1 cellular context compared by ENCODE assay signal in genomic region chr1:52141513-52142219, GRCh38.
A peak's percentile ranks its signal among the peaks of the same experiment; 100 is the strongest.
TF ChIP-seq lines count a peak whose summit lies in the region.

A gene with protein sequence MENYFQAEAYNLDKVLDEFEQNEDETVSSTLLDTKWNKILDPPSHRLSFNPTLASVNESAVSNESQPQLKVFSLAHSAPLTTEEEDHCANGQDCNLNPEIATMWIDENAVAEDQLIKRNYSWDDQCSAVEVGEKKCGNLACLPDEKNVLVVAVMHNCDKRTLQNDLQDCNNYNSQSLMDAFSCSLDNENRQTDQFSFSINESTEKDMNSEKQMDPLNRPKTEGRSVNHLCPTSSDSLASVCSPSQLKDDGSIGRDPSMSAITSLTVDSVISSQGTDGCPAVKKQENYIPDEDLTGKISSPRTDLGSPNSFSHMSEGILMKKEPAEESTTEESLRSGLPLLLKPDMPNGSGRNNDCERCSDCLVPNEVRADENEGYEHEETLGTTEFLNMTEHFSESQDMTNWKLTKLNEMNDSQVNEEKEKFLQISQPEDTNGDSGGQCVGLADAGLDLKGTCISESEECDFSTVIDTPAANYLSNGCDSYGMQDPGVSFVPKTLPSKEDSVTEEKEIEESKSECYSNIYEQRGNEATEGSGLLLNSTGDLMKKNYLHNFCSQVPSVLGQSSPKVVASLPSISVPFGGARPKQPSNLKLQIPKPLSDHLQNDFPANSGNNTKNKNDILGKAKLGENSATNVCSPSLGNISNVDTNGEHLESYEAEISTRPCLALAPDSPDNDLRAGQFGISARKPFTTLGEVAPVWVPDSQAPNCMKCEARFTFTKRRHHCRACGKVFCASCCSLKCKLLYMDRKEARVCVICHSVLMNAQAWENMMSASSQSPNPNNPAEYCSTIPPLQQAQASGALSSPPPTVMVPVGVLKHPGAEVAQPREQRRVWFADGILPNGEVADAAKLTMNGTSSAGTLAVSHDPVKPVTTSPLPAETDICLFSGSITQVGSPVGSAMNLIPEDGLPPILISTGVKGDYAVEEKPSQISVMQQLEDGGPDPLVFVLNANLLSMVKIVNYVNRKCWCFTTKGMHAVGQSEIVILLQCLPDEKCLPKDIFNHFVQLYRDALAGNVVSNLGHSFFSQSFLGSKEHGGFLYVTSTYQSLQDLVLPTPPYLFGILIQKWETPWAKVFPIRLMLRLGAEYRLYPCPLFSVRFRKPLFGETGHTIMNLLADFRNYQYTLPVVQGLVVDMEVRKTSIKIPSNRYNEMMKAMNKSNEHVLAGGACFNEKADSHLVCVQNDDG (N-terminal part only) (plus strand): TSS chr1:52142089. CDS start chr1:52233207, 91,118 bp downstream.

TF ChIP-seq in HEK293, 187 proteins besides CTCF, POLR2A, EP300 and RAD21 (continued from another document and continues in another):
- TF ChIP-seq IKZF3 (tag by site-specific recombination; IDR thresholded peaks at IDR 0.05), result peak; percentile 93
- TF ChIP-seq ZNF335 (tag by site-specific recombination; conservative IDR thresholded peaks at IDR 0.05), result no peak; the same call in none of the 2 replicates
- TF ChIP-seq ZNF518A (tag by site-specific recombination; conservative IDR thresholded peaks at IDR 0.05; ENCODE audit: low read depth), result no peak
- no peak for TF ChIP-seq ZNF585B (tag by site-specific recombination; IDR thresholded peaks at IDR 0.05)
- TF ChIP-seq ZBTB49 (tag by site-specific recombination; IDR thresholded peaks at IDR 0.05; ENCODE audit: low read depth), result no peak
- TF ChIP-seq, protein P1, sequence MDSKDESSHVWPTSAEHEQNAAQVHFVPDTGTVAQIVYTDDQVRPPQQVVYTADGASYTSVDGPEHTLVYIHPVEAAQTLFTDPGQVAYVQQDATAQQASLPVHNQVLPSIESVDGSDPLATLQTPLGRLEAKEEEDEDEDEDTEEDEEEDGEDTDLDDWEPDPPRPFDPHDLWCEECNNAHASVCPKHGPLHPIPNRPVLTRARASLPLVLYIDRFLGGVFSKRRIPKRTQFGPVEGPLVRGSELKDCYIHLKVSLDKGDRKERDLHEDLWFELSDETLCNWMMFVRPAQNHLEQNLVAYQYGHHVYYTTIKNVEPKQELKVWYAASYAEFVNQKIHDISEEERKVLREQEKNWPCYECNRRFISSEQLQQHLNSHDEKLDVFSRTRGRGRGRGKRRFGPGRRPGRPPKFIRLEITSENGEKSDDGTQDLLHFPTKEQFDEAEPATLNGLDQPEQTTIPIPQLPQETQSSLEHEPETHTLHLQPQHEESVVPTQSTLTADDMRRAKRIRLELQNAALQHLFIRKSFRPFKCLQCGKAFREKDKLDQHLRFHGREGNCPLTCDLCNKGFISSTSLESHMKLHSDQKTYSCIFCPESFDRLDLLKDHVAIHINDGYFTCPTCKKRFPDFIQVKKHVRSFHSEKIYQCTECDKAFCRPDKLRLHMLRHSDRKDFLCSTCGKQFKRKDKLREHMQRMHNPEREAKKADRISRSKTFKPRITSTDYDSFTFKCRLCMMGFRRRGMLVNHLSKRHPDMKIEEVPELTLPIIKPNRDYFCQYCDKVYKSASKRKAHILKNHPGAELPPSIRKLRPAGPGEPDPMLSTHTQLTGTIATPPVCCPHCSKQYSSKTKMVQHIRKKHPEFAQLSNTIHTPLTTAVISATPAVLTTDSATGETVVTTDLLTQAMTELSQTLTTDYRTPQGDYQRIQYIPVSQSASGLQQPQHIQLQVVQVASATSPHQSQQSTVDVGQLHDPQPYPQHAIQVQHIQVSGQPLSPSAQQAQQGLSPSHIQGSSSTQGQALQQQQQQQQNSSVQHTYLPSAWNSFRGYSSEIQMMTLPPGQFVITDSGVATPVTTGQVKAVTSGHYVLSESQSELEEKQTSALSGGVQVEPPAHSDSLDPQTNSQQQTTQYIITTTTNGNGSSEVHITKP (tag by site-specific recombination; IDR thresholded peaks at IDR 0.05), result 0 out of 2 replicates have a peak, but pooled peaks have one; percentile 12
- TF ChIP-seq, protein P2, sequence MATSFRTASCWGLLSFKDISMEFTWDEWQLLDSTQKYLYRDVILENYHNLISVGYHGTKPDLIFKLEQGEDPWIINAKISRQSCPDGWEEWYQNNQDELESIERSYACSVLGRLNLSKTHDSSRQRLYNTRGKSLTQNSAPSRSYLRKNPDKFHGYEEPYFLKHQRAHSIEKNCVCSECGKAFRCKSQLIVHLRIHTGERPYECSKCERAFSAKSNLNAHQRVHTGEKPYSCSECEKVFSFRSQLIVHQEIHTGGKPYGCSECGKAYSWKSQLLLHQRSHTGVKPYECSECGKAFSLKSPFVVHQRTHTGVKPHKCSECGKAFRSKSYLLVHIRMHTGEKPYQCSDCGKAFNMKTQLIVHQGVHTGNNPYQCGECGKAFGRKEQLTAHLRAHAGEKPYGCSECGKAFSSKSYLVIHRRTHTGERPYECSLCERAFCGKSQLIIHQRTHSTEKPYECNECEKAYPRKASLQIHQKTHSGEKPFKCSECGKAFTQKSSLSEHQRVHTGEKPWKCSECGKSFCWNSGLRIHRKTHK (tag by site-specific recombination; IDR thresholded peaks at IDR 0.05), result no peak
- TF ChIP-seq ZNF354C (tag by site-specific recombination; IDR thresholded peaks at IDR 0.05; ENCODE audit: borderline replicate concordance, low read depth), result no peak
- no peak for TF ChIP-seq ZNF416 (tag by site-specific recombination; IDR thresholded peaks at IDR 0.05)
- TF ChIP-seq ZBTB8A (tag by site-specific recombination; IDR thresholded peaks at IDR 0.05), result peak; percentile 24; the same call in 1 of the 2 replicates
- TF ChIP-seq ZNF501 (tag by site-specific recombination; IDR thresholded peaks at IDR 0.05), result no peak
- TF ChIP-seq EGR2 (tag by site-specific recombination; IDR thresholded peaks at IDR 0.05; ENCODE audit: low read depth), result no peak
- TF ChIP-seq, protein P3, sequence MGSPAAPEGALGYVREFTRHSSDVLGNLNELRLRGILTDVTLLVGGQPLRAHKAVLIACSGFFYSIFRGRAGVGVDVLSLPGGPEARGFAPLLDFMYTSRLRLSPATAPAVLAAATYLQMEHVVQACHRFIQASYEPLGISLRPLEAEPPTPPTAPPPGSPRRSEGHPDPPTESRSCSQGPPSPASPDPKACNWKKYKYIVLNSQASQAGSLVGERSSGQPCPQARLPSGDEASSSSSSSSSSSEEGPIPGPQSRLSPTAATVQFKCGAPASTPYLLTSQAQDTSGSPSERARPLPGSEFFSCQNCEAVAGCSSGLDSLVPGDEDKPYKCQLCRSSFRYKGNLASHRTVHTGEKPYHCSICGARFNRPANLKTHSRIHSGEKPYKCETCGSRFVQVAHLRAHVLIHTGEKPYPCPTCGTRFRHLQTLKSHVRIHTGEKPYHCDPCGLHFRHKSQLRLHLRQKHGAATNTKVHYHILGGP (tag by site-specific recombination; IDR thresholded peaks at IDR 0.05), result no peak
- TF ChIP-seq ZNF324 (tag by site-specific recombination; IDR thresholded peaks at IDR 0.05), result no peak
- peak; percentile 67; the same call in 1 of the 2 replicates for TF ChIP-seq ZNF76 (tag by site-specific recombination; IDR thresholded peaks at IDR 0.05; ENCODE audit: borderline replicate concordance, low read depth)
- TF ChIP-seq ZNF121 (tag by site-specific recombination; IDR thresholded peaks at IDR 0.05), result no peak
- TF ChIP-seq ZFHX2 (tag by site-specific recombination; conservative IDR thresholded peaks at IDR 0.05), result peak; percentile 38
- TF ChIP-seq OSR2 (tag by site-specific recombination; IDR thresholded peaks at IDR 0.05), result no peak
- TF ChIP-seq ZNF670 (tag by site-specific recombination; IDR thresholded peaks at IDR 0.05; ENCODE audit: low read depth), result no peak
- peak; percentile 59; the same call in 1 of the 2 replicates for TF ChIP-seq ZEB2 (tag by site-specific recombination; IDR thresholded peaks at IDR 0.05)
- TF ChIP-seq, protein P4, sequence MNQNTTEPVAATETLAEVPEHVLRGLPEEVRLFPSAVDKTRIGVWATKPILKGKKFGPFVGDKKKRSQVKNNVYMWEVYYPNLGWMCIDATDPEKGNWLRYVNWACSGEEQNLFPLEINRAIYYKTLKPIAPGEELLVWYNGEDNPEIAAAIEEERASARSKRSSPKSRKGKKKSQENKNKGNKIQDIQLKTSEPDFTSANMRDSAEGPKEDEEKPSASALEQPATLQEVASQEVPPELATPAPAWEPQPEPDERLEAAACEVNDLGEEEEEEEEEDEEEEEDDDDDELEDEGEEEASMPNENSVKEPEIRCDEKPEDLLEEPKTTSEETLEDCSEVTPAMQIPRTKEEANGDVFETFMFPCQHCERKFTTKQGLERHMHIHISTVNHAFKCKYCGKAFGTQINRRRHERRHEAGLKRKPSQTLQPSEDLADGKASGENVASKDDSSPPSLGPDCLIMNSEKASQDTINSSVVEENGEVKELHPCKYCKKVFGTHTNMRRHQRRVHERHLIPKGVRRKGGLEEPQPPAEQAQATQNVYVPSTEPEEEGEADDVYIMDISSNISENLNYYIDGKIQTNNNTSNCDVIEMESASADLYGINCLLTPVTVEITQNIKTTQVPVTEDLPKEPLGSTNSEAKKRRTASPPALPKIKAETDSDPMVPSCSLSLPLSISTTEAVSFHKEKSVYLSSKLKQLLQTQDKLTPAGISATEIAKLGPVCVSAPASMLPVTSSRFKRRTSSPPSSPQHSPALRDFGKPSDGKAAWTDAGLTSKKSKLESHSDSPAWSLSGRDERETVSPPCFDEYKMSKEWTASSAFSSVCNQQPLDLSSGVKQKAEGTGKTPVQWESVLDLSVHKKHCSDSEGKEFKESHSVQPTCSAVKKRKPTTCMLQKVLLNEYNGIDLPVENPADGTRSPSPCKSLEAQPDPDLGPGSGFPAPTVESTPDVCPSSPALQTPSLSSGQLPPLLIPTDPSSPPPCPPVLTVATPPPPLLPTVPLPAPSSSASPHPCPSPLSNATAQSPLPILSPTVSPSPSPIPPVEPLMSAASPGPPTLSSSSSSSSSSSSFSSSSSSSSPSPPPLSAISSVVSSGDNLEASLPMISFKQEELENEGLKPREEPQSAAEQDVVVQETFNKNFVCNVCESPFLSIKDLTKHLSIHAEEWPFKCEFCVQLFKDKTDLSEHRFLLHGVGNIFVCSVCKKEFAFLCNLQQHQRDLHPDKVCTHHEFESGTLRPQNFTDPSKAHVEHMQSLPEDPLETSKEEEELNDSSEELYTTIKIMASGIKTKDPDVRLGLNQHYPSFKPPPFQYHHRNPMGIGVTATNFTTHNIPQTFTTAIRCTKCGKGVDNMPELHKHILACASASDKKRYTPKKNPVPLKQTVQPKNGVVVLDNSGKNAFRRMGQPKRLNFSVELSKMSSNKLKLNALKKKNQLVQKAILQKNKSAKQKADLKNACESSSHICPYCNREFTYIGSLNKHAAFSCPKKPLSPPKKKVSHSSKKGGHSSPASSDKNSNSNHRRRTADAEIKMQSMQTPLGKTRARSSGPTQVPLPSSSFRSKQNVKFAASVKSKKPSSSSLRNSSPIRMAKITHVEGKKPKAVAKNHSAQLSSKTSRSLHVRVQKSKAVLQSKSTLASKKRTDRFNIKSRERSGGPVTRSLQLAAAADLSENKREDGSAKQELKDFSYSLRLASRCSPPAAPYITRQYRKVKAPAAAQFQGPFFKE (tag by site-specific recombination; IDR thresholded peaks at IDR 0.05; ENCODE audit: borderline replicate concordance), result no peak
- no peak for TF ChIP-seq KLF9 (tag by site-specific recombination; IDR thresholded peaks at IDR 0.05; ENCODE audit: low read depth)
- TF ChIP-seq ZNF561 (tag by site-specific recombination; IDR thresholded peaks at IDR 0.05; ENCODE audit: borderline replicate concordance), result peak; percentile 43; the same call in 1 of the 2 replicates
